Comparison of ENCODE assay signal across 16 cellular contexts in genomic region chr1:59041878-59042277, GRCh38.
A peak's percentile ranks its signal among the peaks of the same experiment; 100 is the strongest.
DNase-seq lines count a peak whose midpoint lies in the region; ATAC-seq and TF ChIP-seq lines count a peak whose summit lies in the region.
"Had no signal": no experiment of that assay in that cellular context is flagged by ENCODE, and none has a peak within 500 bp of the region (broad histone marks: within the 10 kb centered on the region; RNA-seq: fewer than 3 reads in every experiment).

No MANE protein-coding gene starts in this region.

- no peaks in the 10 kb centered on the region for H3K27me3 Mint-ChIP-seq in activated naive CD4-positive, alpha-beta T cell treated with anti-CD3 and anti-CD28 coated beads for 36 hours (ENCODE audit: low read depth)
- H3K27me3 Mint-ChIP-seq in activated naive CD4-positive, alpha-beta T cell treated with anti-CD3 and anti-CD28 coated beads, Interleukin-2, amount 10 ng/mL, durations not matched to agents 7 days and 5 days, result no peaks in the 10 kb centered on the region
- H3K27me3 Mint-ChIP-seq: activated T-cell treated with anti-CD3 and anti-CD28 coated beads, Interleukin-2, amount 50 U/mL, for 24 hours had no signal

- ATAC-seq in body of pancreas (peak; percentile 41), foreskin keratinocyte (no peak), HG02938 (IDR thresholded peaks at IDR 0.05; ENCODE audit: unreplicated experiment) (no peak)

- H3K36me3 Mint-ChIP-seq in activated naive CD4-positive, alpha-beta T cell treated with anti-CD3 and anti-CD28 coated beads for 36 hours (ENCODE audit: low read depth), result no peaks in the 10 kb centered on the region
- H3K36me3 Mint-ChIP-seq in activated naive CD4-positive, alpha-beta T cell treated with anti-CD3 and anti-CD28 coated beads, Interleukin-2, amount 10 ng/mL, durations not matched to agents 7 days and 5 days, result peaks cover 14% of the 10 kb centered on the region

- no peak overlapping the region for H3K4me3 ChIP-seq in body of pancreas
- H3K4me3 ChIP-seq in subcutaneous abdominal adipose tissue (ENCODE audit: low read depth in 1 of 5, low read length in 5 of 5), result no peak overlapping the region
- H3K4me3 ChIP-seq: right atrium auricular region, thyroid gland had no signal

- no peak for TF ChIP-seq CTCF in body of pancreas (IDR thresholded peaks at IDR 0.05)
- peak; percentile 33 for TF ChIP-seq CTCF in foreskin keratinocyte (conservative IDR thresholded peaks at IDR 0.05)

- peaks cover 26% of the 10 kb centered on the region for H3K4me1 Mint-ChIP-seq in activated naive CD4-positive, alpha-beta T cell treated with anti-CD3 and anti-CD28 coated beads for 36 hours (ENCODE audit: low read depth)
- peaks cover 37% of the 10 kb centered on the region for H3K4me1 Mint-ChIP-seq in activated naive CD4-positive, alpha-beta T cell treated with anti-CD3 and anti-CD28 coated beads, Interleukin-2, amount 10 ng/mL, durations not matched to agents 7 days and 5 days

- H3K4me1 ChIP-seq in body of pancreas, result peaks cover 11% of the 10 kb centered on the region
- H3K4me1 ChIP-seq in foreskin keratinocyte, result no peaks in the 10 kb centered on the region
- peaks cover 2 to 23% (median 20%) of the 10 kb centered on the region in 5 donors for H3K4me1 ChIP-seq in subcutaneous abdominal adipose tissue (ENCODE audit: control insufficient read depth in 5 of 5, insufficient read depth in 5 of 5, low read length in 5 of 5)

- peak overlapping the region; percentile 30 for H3K27ac Mint-ChIP-seq in activated naive CD4-positive, alpha-beta T cell treated with anti-CD3 and anti-CD28 coated beads for 36 hours
- no peak overlapping the region for H3K27ac Mint-ChIP-seq in activated naive CD4-positive, alpha-beta T cell treated with anti-CD3 and anti-CD28 coated beads, Interleukin-2, amount 10 ng/mL, durations not matched to agents 7 days and 5 days
- H3K27ac Mint-ChIP-seq: activated T-cell treated with anti-CD3 and anti-CD28 coated beads, Interleukin-2, amount 50 U/mL, for 24 hours had no signal

- H3K27ac ChIP-seq in body of pancreas, result no peak overlapping the region
- no peak overlapping the region for H3K27ac ChIP-seq in foreskin keratinocyte
- H3K27ac ChIP-seq in subcutaneous abdominal adipose tissue (ENCODE audit: low read depth, low read length), result peak overlapping the region; percentile 14
- H3K27ac ChIP-seq: right atrium auricular region, thyroid gland had no signal

- H3K27me3 ChIP-seq in body of pancreas (no peaks in the 10 kb centered on the region), foreskin keratinocyte (no peaks in the 10 kb centered on the region), subcutaneous abdominal adipose tissue (ENCODE audit: control insufficient read depth in 5 of 5, insufficient read depth in 4 of 5, low read length in 5 of 5) (no peaks in the 10 kb centered on the region)
- H3K27me3 ChIP-seq: right atrium auricular region, thyroid gland had no signal

- no peak for DNase-seq in activated naive CD4-positive, alpha-beta T cell treated with anti-CD3 and anti-CD28 coated beads for 36 hours
- no peak for DNase-seq in activated naive CD4-positive, alpha-beta T cell treated with anti-CD3 and anti-CD28 coated beads, Interleukin-2, amount 10 ng/mL, durations not matched to agents 7 days and 5 days
- DNase-seq in body of pancreas (peak in 1 of 4 donors; percentile 34), foreskin keratinocyte (no peak), COLO829 (ENCODE audit: low spot score) (no peak), ecto neural progenitor cell (ENCODE audit: low spot score) (no peak)
- DNase-seq: activated CD4-positive, alpha-beta T cell treated with anti-CD3 and anti-CD28 coated beads for 1 hour; activated T-cell treated with anti-CD3 and anti-CD28 coated beads, Interleukin-2, amount 50 U/mL, for 24 hours; NCI-H1694; NCI-H524 treated with DMSO at 0.1 percent for 48 hours; stimulated activated CD4-positive, alpha-beta T cell treated with anti-CD3 and anti-CD28 coated beads, Interleukin-2, amount 100 ng/mL, for 48 hours; stimulated activated CD8-positive, alpha-beta memory T cell treated with anti-CD3 and anti-CD28 coated beads, Interleukin-4, amount 100 ng/mL, for 48 hours; thyroid gland had no signal

- no peak for TF ChIP-seq POLR2A in body of pancreas (IDR thresholded peaks at IDR 0.05)

- H3K9me3 Mint-ChIP-seq in activated naive CD4-positive, alpha-beta T cell treated with anti-CD3 and anti-CD28 coated beads for 36 hours, result no peaks in the 10 kb centered on the region
- peaks cover 4% of the 10 kb centered on the region for H3K9me3 Mint-ChIP-seq in activated naive CD4-positive, alpha-beta T cell treated with anti-CD3 and anti-CD28 coated beads, Interleukin-2, amount 10 ng/mL, durations not matched to agents 7 days and 5 days
- H3K9me3 Mint-ChIP-seq: activated T-cell treated with anti-CD3 and anti-CD28 coated beads, Interleukin-2, amount 50 U/mL, for 24 hours had no signal

- whole genome bisulfite sequencing in body of pancreas, 2 donors, result 83 to 90% methylated on average over 4 of the region's 4 CpGs

- H3K4me3 Mint-ChIP-seq in activated naive CD4-positive, alpha-beta T cell treated with anti-CD3 and anti-CD28 coated beads for 36 hours, result no peak overlapping the region
- no peak overlapping the region for H3K4me3 Mint-ChIP-seq in activated naive CD4-positive, alpha-beta T cell treated with anti-CD3 and anti-CD28 coated beads, Interleukin-2, amount 10 ng/mL, durations not matched to agents 7 days and 5 days
- H3K4me3 Mint-ChIP-seq: activated T-cell treated with anti-CD3 and anti-CD28 coated beads, Interleukin-2, amount 50 U/mL, for 24 hours had no signal

- H3K9me3 ChIP-seq in body of pancreas (no peaks in the 10 kb centered on the region), subcutaneous abdominal adipose tissue (ENCODE audit: control insufficient read depth in 5 of 5, low read length in 5 of 5) (no peaks in the 10 kb centered on the region)
- H3K9me3 ChIP-seq: right atrium auricular region, thyroid gland had no signal

- H3K36me3 ChIP-seq in body of pancreas (replicated peaks in 1 of 2; ENCODE audit: insufficient read depth in 1 of 2, low read depth in 2 of 2) (no peaks in the 10 kb centered on the region), subcutaneous abdominal adipose tissue (ENCODE audit: control insufficient read depth in 5 of 5, insufficient read depth in 5 of 5, low read length in 5 of 5) (no peaks in the 10 kb centered on the region)
- H3K36me3 ChIP-seq: right atrium auricular region, thyroid gland had no signal

- CTCF ChIA-PET in activated naive CD4-positive, alpha-beta T cell treated with anti-CD3 and anti-CD28 coated beads for 36 hours (lab: Charles Lee), result no interaction called here
- CTCF ChIA-PET in activated naive CD4-positive, alpha-beta T cell treated with anti-CD3 and anti-CD28 coated beads, Interleukin-2, amount 10 ng/mL, durations not matched to agents 7 days and 5 days (lab: Charles Lee), result interaction anchor here (0.7 kb wide), 1 partner anchor 10 kb away, joined by 3 read pairs; no protein-coding TSS in a partner anchor

- intact Hi-C loops in activated naive CD4-positive, alpha-beta T cell treated with anti-CD3 and anti-CD28 coated beads for 36 hours (cut with micrococcal nuclease), result loop anchor here (10.0 kb wide), 2 partner anchors 253 to 653 kb away; partner anchors contain the start of gene FGGY
- intact Hi-C loops in body of pancreas (cut with DNase I), result no loop called here

- H3K9ac ChIP-seq in subcutaneous abdominal adipose tissue (ENCODE audit: low read length in 5 of 5), result no peak overlapping the region
